ENCODE assay signal across 1 cellular context in genomic region chr6:12656841-12657435, GRCh38.
TF ChIP-seq lines count a peak whose summit lies in the region.

No MANE protein-coding gene starts in this region.

TF ChIP-seq in H1, 55 proteins besides CTCF, POLR2A, EP300 and RAD21 (continued from another document):
- TF ChIP-seq USF2 (IDR thresholded peaks at IDR 0.05; ENCODE audit: low read length), result no peak
- TF ChIP-seq KDM4A (IDR thresholded peaks at IDR 0.05; ENCODE audit: low read depth, low read length, severe bottlenecking), result no peak
- TF ChIP-seq RFX5 (IDR thresholded peaks at IDR 0.05; ENCODE audit: borderline replicate concordance, low read depth, low read length), result no peak
- TF ChIP-seq JUN (IDR thresholded peaks at IDR 0.05; ENCODE audit: low read depth, low read length), result no peak
- no peak for TF ChIP-seq ATF3 (IDR thresholded peaks at IDR 0.05; ENCODE audit: insufficient read depth, low read depth, low read length)
- TF ChIP-seq, protein P1, sequence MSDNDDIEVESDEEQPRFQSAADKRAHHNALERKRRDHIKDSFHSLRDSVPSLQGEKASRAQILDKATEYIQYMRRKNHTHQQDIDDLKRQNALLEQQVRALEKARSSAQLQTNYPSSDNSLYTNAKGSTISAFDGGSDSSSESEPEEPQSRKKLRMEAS (IDR thresholded peaks at IDR 0.05), result no peak
- no peak for TF ChIP-seq TAF1 (IDR thresholded peaks at IDR 0.05; ENCODE audit: low read depth, low read length)
- TF ChIP-seq SIRT6 (IDR thresholded peaks at IDR 0.05; ENCODE audit: low read length), result no peak
- no peak for TF ChIP-seq KDM1A (IDR thresholded peaks at IDR 0.05; ENCODE audit: borderline replicate concordance, low read length)
- TF ChIP-seq RNF2 (IDR thresholded peaks at IDR 0.05; ENCODE audit: borderline replicate concordance, low read depth, low read length, missing control alignments, poor library complexity, severe bottlenecking), result no peak
TF ChIP-seq in H1: peak in this region for 0.
